8 cellular contexts compared by ENCODE assay signal in genomic region chr10:101297901-101298451, GRCh38. TPM values are rescaled to one million over a fixed set of nuclear protein-coding genes. Genes with fewer than 3 reads are reported as not detected.
DNase-seq lines count a peak whose midpoint lies in the region; ATAC-seq and TF ChIP-seq lines count a peak whose summit lies in the region.

No MANE protein-coding gene starts in this region.

- H3K27me3 ChIP-seq in uterus = no peaks in the 10 kb centered on the region

- H3K36me3 ChIP-seq in uterus = no peaks in the 10 kb centered on the region

- peak; percentile 35 for DNase-seq in AG10803 (ENCODE audit: low read depth)
- DNase-seq in OCI-M1 (lab: John Stamatoyannopoulos, UW) = peak; percentile 76
- peak; percentile 51 for DNase-seq in activated T-helper 1 cell treated with Interleukin-2 at 50 U/mL for 16 hours (ENCODE audit: low read depth)
- peak; percentile 49 for DNase-seq in fibroblast of villous mesenchyme (ENCODE audit: low read depth)
- DNase-seq in posterior cingulate gyrus = peak in 9 of 10 donors; percentile 55 to 93 (median 61)
- peak; percentile 26 to 38 for DNase-seq in uterus

- no peak for TF ChIP-seq POLR2A in uterus (IDR thresholded peaks at IDR 0.05)

- ATAC-seq in GM21447 (IDR thresholded peaks at IDR 0.05; ENCODE audit: unreplicated experiment) = peak; percentile 61
- no peak for ATAC-seq in HG03378 (IDR thresholded peaks at IDR 0.05; ENCODE audit: unreplicated experiment)

- no peaks in the 10 kb centered on the region for H3K9me3 ChIP-seq in uterus

- intact Hi-C loops in posterior cingulate gyrus (cut with DNase I) = loop anchor here (10.0 kb wide), 1 partner anchor 277 kb away; no protein-coding TSS in a partner anchor
- intact Hi-C loops in uterus (cut with DNase I; ENCODE audit: low total_unique reads) = no loop called here

- H3K4me1 ChIP-seq in uterus = no peaks in the 10 kb centered on the region

- no peak overlapping the region for H3K27ac ChIP-seq in uterus

- H3K4me3 ChIP-seq in AG10803 (ENCODE audit: low read length) (no peak overlapping the region), fibroblast of villous mesenchyme (ENCODE audit: low read depth, low read length) (no peak overlapping the region), uterus (no peak overlapping the region)

- TF ChIP-seq CTCF in AG10803 (conservative IDR thresholded peaks at IDR 0.05; ENCODE audit: low read length) (peak; percentile 80), fibroblast of villous mesenchyme (IDR thresholded peaks at IDR 0.05; ENCODE audit: insufficient read depth, low read depth, low read length) (peak; percentile 78), uterus (IDR thresholded peaks at IDR 0.05) (peak; percentile 37 to 78 (median 46))

RNA-seq across cellular contexts. Expression of gene BTRC, which starts 56.0 kb away (rescaled TPM):
- total RNA-seq in fibroblast of villous mesenchyme (11.0 and 17.3 TPM in 2 replicates), uterus (10 to 100 TPM; 12.6 to 26.5 (median 20.7) TPM)
